ENCODE assay signal across 2 cellular contexts in the genomic region with DNA sequence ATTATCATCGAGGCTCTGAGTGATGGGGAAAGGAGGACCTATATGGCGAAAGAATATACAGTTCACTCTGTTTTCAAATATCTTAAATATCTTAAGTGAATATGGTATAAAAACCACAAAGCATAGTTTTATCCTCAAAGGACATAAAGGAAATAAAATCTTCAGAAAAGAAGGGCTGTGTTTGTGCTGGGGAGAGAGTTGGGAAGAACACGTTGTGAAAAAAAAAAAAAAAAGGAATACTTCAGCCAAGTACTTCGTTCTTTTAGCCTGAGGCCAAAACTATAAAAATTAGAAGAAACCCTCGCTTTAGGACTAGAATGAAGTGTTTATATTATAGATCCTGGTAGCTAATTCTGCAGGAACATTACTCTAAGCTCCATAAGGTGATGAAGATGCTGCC.
TF ChIP-seq lines count a peak whose summit lies in the region.

No MANE protein-coding gene starts in this region.

TF ChIP-seq in liver, 16 proteins besides CTCF, POLR2A, EP300 and RAD21:
- TF ChIP-seq FOXA1 (IDR thresholded peaks at IDR 0.05): no peak
- no peak for TF ChIP-seq HNF4A (conservative IDR thresholded peaks at IDR 0.05)
- no peak for TF ChIP-seq JUND (IDR thresholded peaks at IDR 0.05)
- TF ChIP-seq, protein P1, sequence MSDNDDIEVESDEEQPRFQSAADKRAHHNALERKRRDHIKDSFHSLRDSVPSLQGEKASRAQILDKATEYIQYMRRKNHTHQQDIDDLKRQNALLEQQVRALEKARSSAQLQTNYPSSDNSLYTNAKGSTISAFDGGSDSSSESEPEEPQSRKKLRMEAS (IDR thresholded peaks at IDR 0.05): no peak
- TF ChIP-seq GABPA (IDR thresholded peaks at IDR 0.05 in 1 of 2, conservative IDR thresholded peaks at IDR 0.05 in 1 of 2): no peak
- TF ChIP-seq HNF4G (IDR thresholded peaks at IDR 0.05): no peak
- TF ChIP-seq REST (IDR thresholded peaks at IDR 0.05): no peak
- TF ChIP-seq NR2F2 (IDR thresholded peaks at IDR 0.05): no peak
- no peak for TF ChIP-seq YY1 (IDR thresholded peaks at IDR 0.05)
- TF ChIP-seq SP1 (IDR thresholded peaks at IDR 0.05): no peak
- no peak for TF ChIP-seq ZBTB33 (IDR thresholded peaks at IDR 0.05)
- TF ChIP-seq RXRA (IDR thresholded peaks at IDR 0.05): no peak
- TF ChIP-seq ATF3 (IDR thresholded peaks at IDR 0.05): no peak
- no peak for TF ChIP-seq EGR1 (IDR thresholded peaks at IDR 0.05; ENCODE audit: low read depth in 2 of 2)
- no peak for TF ChIP-seq TAF1 (conservative IDR thresholded peaks at IDR 0.05)
- no peak for TF ChIP-seq FOXA2 (IDR thresholded peaks at IDR 0.05)
TF ChIP-seq in liver: peak in this region for 0.

TF ChIP-seq in HepG2, 621 proteins besides CTCF, POLR2A, EP300 and RAD21:
- no peak for TF ChIP-seq ZBTB2 (CRISPR knock-in tag; IDR thresholded peaks at IDR 0.05; ENCODE audit: low read depth)
- TF ChIP-seq ZNF329 (CRISPR knock-in tag; IDR thresholded peaks at IDR 0.05; ENCODE audit: low read depth): no peak
- no peak for TF ChIP-seq ZNF7 (CRISPR knock-in tag; IDR thresholded peaks at IDR 0.05)
- no peak for TF ChIP-seq ZFP37 (CRISPR knock-in tag; IDR thresholded peaks at IDR 0.05; ENCODE audit: borderline replicate concordance)
- TF ChIP-seq BHLHE40 (IDR thresholded peaks at IDR 0.05; ENCODE audit: low read length): no peak
- TF ChIP-seq PHF21A (CRISPR knock-in tag; IDR thresholded peaks at IDR 0.05): no peak
- no peak for TF ChIP-seq ETV5 (CRISPR knock-in tag; IDR thresholded peaks at IDR 0.05; ENCODE audit: borderline replicate concordance)
- TF ChIP-seq PREB (CRISPR knock-in tag; IDR thresholded peaks at IDR 0.05): no peak
- no peak for TF ChIP-seq ZMAT5 (CRISPR knock-in tag; IDR thresholded peaks at IDR 0.05; ENCODE audit: borderline replicate concordance, low read depth)
- TF ChIP-seq, protein P2, sequence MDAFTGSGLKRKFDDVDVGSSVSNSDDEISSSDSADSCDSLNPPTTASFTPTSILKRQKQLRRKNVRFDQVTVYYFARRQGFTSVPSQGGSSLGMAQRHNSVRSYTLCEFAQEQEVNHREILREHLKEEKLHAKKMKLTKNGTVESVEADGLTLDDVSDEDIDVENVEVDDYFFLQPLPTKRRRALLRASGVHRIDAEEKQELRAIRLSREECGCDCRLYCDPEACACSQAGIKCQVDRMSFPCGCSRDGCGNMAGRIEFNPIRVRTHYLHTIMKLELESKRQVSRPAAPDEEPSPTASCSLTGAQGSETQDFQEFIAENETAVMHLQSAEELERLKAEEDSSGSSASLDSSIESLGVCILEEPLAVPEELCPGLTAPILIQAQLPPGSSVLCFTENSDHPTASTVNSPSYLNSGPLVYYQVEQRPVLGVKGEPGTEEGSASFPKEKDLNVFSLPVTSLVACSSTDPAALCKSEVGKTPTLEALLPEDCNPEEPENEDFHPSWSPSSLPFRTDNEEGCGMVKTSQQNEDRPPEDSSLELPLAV (CRISPR knock-in tag; conservative IDR thresholded peaks at IDR 0.05; ENCODE audit: low read depth): no peak
- TF ChIP-seq NPAS2 (CRISPR knock-in tag; IDR thresholded peaks at IDR 0.05; ENCODE audit: borderline replicate concordance): no peak
- no peak for TF ChIP-seq RAD51 (IDR thresholded peaks at IDR 0.05; ENCODE audit: borderline replicate concordance)
- TF ChIP-seq ZNF121 (CRISPR knock-in tag; IDR thresholded peaks at IDR 0.05): no peak
- no peak for TF ChIP-seq ZNF251 (CRISPR knock-in tag; IDR thresholded peaks at IDR 0.05)
- TF ChIP-seq ATF4 (CRISPR knock-in tag; IDR thresholded peaks at IDR 0.05): no peak
- TF ChIP-seq HOXA3 (CRISPR knock-in tag; IDR thresholded peaks at IDR 0.05): no peak
